ENCODE assay signal across 1 cellular context in genomic region chr11:20000393-20001134, GRCh38.
TF ChIP-seq lines count a peak whose summit lies in the region.

No MANE protein-coding gene starts in this region.

TF ChIP-seq in HepG2, 621 proteins besides CTCF, POLR2A, EP300 and RAD21 (continued from another document and continues in another):
- peak; percentile 54; the same call in 1 of the 2 replicates for TF ChIP-seq ARID4A (CRISPR knock-in tag; IDR thresholded peaks at IDR 0.05; ENCODE audit: borderline replicate concordance)
- TF ChIP-seq GPN1 (CRISPR knock-in tag; IDR thresholded peaks at IDR 0.05; ENCODE audit: borderline replicate concordance) = no peak
- TF ChIP-seq ZNF609 (CRISPR knock-in tag; IDR thresholded peaks at IDR 0.05; ENCODE audit: borderline replicate concordance) = peak; percentile 80; the same call in 1 of the 2 replicates
- TF ChIP-seq RXRA (CRISPR knock-in tag; IDR thresholded peaks at IDR 0.05) = peak; percentile 90
- peak; percentile 51; the same call in 1 of the 2 replicates for TF ChIP-seq ZFP91 (CRISPR knock-in tag; IDR thresholded peaks at IDR 0.05; ENCODE audit: borderline replicate concordance)
- TF ChIP-seq GATAD1 (CRISPR knock-in tag; IDR thresholded peaks at IDR 0.05) = peak; percentile 24; the same call in 1 of the 2 replicates
- TF ChIP-seq ZNF547 (CRISPR knock-in tag; IDR thresholded peaks at IDR 0.05) = peak; percentile 42; the same call in 1 of the 2 replicates
- TF ChIP-seq ZNF205 (CRISPR knock-in tag; IDR thresholded peaks at IDR 0.05) = peak; percentile 29; the same call in 1 of the 2 replicates
- TF ChIP-seq NFKB2 (CRISPR knock-in tag; IDR thresholded peaks at IDR 0.05; ENCODE audit: borderline replicate concordance) = 0 out of 2 replicates have a peak, but pooled peaks have one; percentile 18
- TF ChIP-seq MNT (IDR thresholded peaks at IDR 0.05) = no peak
- TF ChIP-seq GATA4 (IDR thresholded peaks at IDR 0.05; ENCODE audit: borderline replicate concordance, low read depth) = peak; percentile 24; the same call in 1 of the 2 replicates
- peak; percentile 59; the same call in 1 of the 2 replicates for TF ChIP-seq FOXK1 (CRISPR knock-in tag; IDR thresholded peaks at IDR 0.05; ENCODE audit: borderline replicate concordance, low read depth)
- TF ChIP-seq ZNF792 (CRISPR knock-in tag; IDR thresholded peaks at IDR 0.05) = peak; percentile 74; the same call in 1 of the 2 replicates
- peak; percentile 87 for TF ChIP-seq ARID5B (CRISPR knock-in tag; IDR thresholded peaks at IDR 0.05)
- TF ChIP-seq UBTF (CRISPR knock-in tag; IDR thresholded peaks at IDR 0.05) = peak; percentile 44
- peak; percentile 60; the same call in 1 of the 2 replicates for TF ChIP-seq ZNF839 (CRISPR knock-in tag; IDR thresholded peaks at IDR 0.05; ENCODE audit: borderline replicate concordance)
- TF ChIP-seq CENPX (CRISPR knock-in tag; IDR thresholded peaks at IDR 0.05) = no peak
- TF ChIP-seq MIER2 (CRISPR knock-in tag; IDR thresholded peaks at IDR 0.05) = peak; percentile 47; the same call in 1 of the 2 replicates
- TF ChIP-seq SPEN (CRISPR knock-in tag; IDR thresholded peaks at IDR 0.05; ENCODE audit: low read depth) = peak; percentile 48; the same call in 1 of the 2 replicates
- TF ChIP-seq SOX13 (IDR thresholded peaks at IDR 0.05) = peak; percentile 47; the same call in 1 of the 2 replicates
- peak in 1 of 2 experiments; percentile 90; a peak in 2 of 4 replicates for TF ChIP-seq SOX13 (CRISPR knock-in tag; conservative IDR thresholded peaks at IDR 0.05 in 1 of 2, IDR thresholded peaks at IDR 0.05 in 1 of 2)
- TF ChIP-seq HNF1B (CRISPR knock-in tag; IDR thresholded peaks at IDR 0.05) = no peak
- 0 out of 2 replicates have a peak, but pooled peaks have one; percentile 25 for TF ChIP-seq PHF20 (CRISPR knock-in tag; IDR thresholded peaks at IDR 0.05)
- TF ChIP-seq ZNF784 (CRISPR knock-in tag; IDR thresholded peaks at IDR 0.05; ENCODE audit: borderline replicate concordance) = peak; percentile 74; the same call in 1 of the 2 replicates
- TF ChIP-seq CBFB (CRISPR knock-in tag; IDR thresholded peaks at IDR 0.05) = 0 out of 2 replicates have a peak, but pooled peaks have one; percentile 44
- TF ChIP-seq ZNF335 (CRISPR knock-in tag; IDR thresholded peaks at IDR 0.05) = peak; percentile 27; the same call in 1 of the 2 replicates
- TF ChIP-seq YY1 (IDR thresholded peaks at IDR 0.05; ENCODE audit: insufficient read depth, insufficient replicate concordance, low read depth, low read length) = peak; percentile 7
- TF ChIP-seq ZC3H13 (CRISPR knock-in tag; IDR thresholded peaks at IDR 0.05) = 0 out of 2 replicates have a peak, but pooled peaks have one; percentile 37
- 0 out of 2 replicates have a peak, but pooled peaks have one; percentile 50 for TF ChIP-seq ZNF704 (CRISPR knock-in tag; IDR thresholded peaks at IDR 0.05; ENCODE audit: borderline replicate concordance)
- peak; percentile 56 for TF ChIP-seq CREM (IDR thresholded peaks at IDR 0.05)
- TF ChIP-seq CREM (CRISPR knock-in tag; IDR thresholded peaks at IDR 0.05) = no peak
